In genomic region chr1:31733389-31734219, GRCh38 we compare ENCODE assay signal across 22 cellular contexts. TPM values are rescaled to one million over a fixed set of nuclear protein-coding genes. Genes with fewer than 3 reads are reported as not detected.
DNase-seq lines count a peak whose midpoint lies in the region; ATAC-seq lines count a peak whose summit lies in the region.
"Had no signal": no experiment of that assay in that cellular context is flagged by ENCODE, and none has a peak within 500 bp of the region (broad histone marks: within the 10 kb centered on the region; RNA-seq: fewer than 3 reads in every experiment).

No MANE protein-coding gene starts in this region.

- H3K36me3 Mint-ChIP-seq in activated T-helper 17 cell treated with anti-CD3 and anti-CD28 coated beads, Interleukin-2, amount 50 U/mL, for 72 hours (ENCODE audit: low read depth), result no peaks in the 10 kb centered on the region
- H3K36me3 Mint-ChIP-seq: memory B cell had no signal

- peak overlapping the region; percentile 39 for H3K27ac Mint-ChIP-seq in activated T-helper 17 cell treated with anti-CD3 and anti-CD28 coated beads, Interleukin-2, amount 50 U/mL, for 72 hours
- H3K27ac Mint-ChIP-seq: activated CD8-positive, alpha-beta T cell treated with anti-CD3 and anti-CD28 coated beads for 36 hours; B cell; memory B cell had no signal

- no peak overlapping the region for H3K4me3 Mint-ChIP-seq in activated T-helper 17 cell treated with anti-CD3 and anti-CD28 coated beads, Interleukin-2, amount 50 U/mL, for 72 hours
- H3K4me3 Mint-ChIP-seq: activated CD8-positive, alpha-beta T cell treated with anti-CD3 and anti-CD28 coated beads for 36 hours; B cell; effector memory CD8-positive, alpha-beta T cell; memory B cell had no signal

- H3K4me1 Mint-ChIP-seq in activated T-helper 17 cell treated with anti-CD3 and anti-CD28 coated beads, Interleukin-2, amount 50 U/mL, for 72 hours, result peaks cover 8% of the 10 kb centered on the region

- peak; percentile 43 for DNase-seq in NCI-H2029 (lab: John Stamatoyannopoulos, UW)
- no peak for DNase-seq in NCI-H2029 treated with DMSO at 0.1 percent for 48 hours (lab: John Stamatoyannopoulos, UW)
- DNase-seq in NCI-H1694 (lab: John Stamatoyannopoulos, UW), result peak; percentile 44
- DNase-seq in superior temporal gyrus (ENCODE audit: extremely low spot score), result peak; percentile 24
- no peak for DNase-seq in effector CD8-positive, alpha-beta T cell (lab: John Stamatoyannopoulos, UW)
- DNase-seq in epidermal melanocyte (ENCODE audit: insufficient read length, low spot score), result no peak
- DNase-seq: 8988T; activated CD8-positive, alpha-beta T cell treated with anti-CD3 and anti-CD28 coated beads for 36 hours; activated naive CD4-positive, alpha-beta T cell treated with Interleukin-2 at 50 U/mL for 16 hours; effector memory CD8-positive, alpha-beta T cell; left cardiac atrium; MM.1S; pancreas; right lobe of liver; RPMI8226; stimulated activated CD8-positive, alpha-beta memory T cell treated with anti-CD3 and anti-CD28 coated beads, Interleukin-4, amount 100 ng/mL, for 48 hours; T1000 had no signal

- ATAC-seq in activated T-helper 17 cell treated with anti-CD3 and anti-CD28 coated beads, Interleukin-2, amount 50 U/mL, for 72 hours (replicated peaks), result no peak
- no peak for ATAC-seq in GM21360 (IDR thresholded peaks at IDR 0.05; ENCODE audit: unreplicated experiment)
- ATAC-seq: activated CD4-positive, CD25-positive, alpha-beta regulatory T cell treated with anti-CD3 and anti-CD28 coated beads, Interleukin-2, amount 50 U/mL, for 24 hours; activated CD8-positive, alpha-beta T cell treated with anti-CD3 and anti-CD28 coated beads for 36 hours; effector memory CD8-positive, alpha-beta T cell; pancreas had no signal

- no peaks in the 10 kb centered on the region for H3K9me3 Mint-ChIP-seq in activated T-helper 17 cell treated with anti-CD3 and anti-CD28 coated beads, Interleukin-2, amount 50 U/mL, for 72 hours
- H3K9me3 Mint-ChIP-seq: activated CD8-positive, alpha-beta T cell treated with anti-CD3 and anti-CD28 coated beads for 36 hours; effector memory CD8-positive, alpha-beta T cell; memory B cell had no signal

- H3K27me3 Mint-ChIP-seq in activated T-helper 17 cell treated with anti-CD3 and anti-CD28 coated beads, Interleukin-2, amount 50 U/mL, for 72 hours, result no peaks in the 10 kb centered on the region
- H3K27me3 Mint-ChIP-seq: activated CD8-positive, alpha-beta T cell treated with anti-CD3 and anti-CD28 coated beads for 36 hours had no signal

RNA-seq across cellular contexts. Expression of gene COL16A1, which starts 29.8 kb away (rescaled TPM):
- not detected for total RNA-seq in activated T-helper 17 cell treated with anti-CD3 and anti-CD28 coated beads, Interleukin-2, amount 50 U/mL, for 72 hours
- total RNA-seq: B cell had no signal

RNA-seq across cellular contexts. Expression of gene ADGRB2, which starts 30.5 kb away (rescaled TPM):
- total RNA-seq in activated T-helper 17 cell treated with anti-CD3 and anti-CD28 coated beads, Interleukin-2, amount 50 U/mL, for 72 hours, result 1 to 10 TPM in 1 of 2 donors, under 1 TPM in 1; 0.24 to 4.5 TPM

Comparison
In these comparisons a context has a peak if more than half of its experiments do, and no peak if none do; other contexts are left out.
1. DNase-seq: peak in NCI-H2029 (single experiment), NCI-H1694 (single experiment) and superior temporal gyrus (single experiment); none in NCI-H2029 treated with DMSO at 0.1 percent for 48 hours (single experiment), effector CD8-positive, alpha-beta T cell (single experiment) and epidermal melanocyte (single experiment).